Comparison of ENCODE assay signal across 33 cellular contexts in genomic region chr4:144975718-144976117, GRCh38.
DNase-seq lines count a peak whose midpoint lies in the region; ATAC-seq, FAIRE-seq and TF ChIP-seq lines count a peak whose summit lies in the region.
"Had no signal": no experiment of that assay in that cellular context is flagged by ENCODE, and none has a peak within 500 bp of the region (broad histone marks: within the 10 kb centered on the region; RNA-seq: fewer than 3 reads in every experiment).

No MANE protein-coding gene starts in this region.

- CTCF ChIA-PET in HCT116 (lab: Charles Lee): no interaction called here
- CTCF ChIA-PET in HEK293 (lab: Yijun Ruan, JAX): no interaction called here
- CTCF ChIA-PET in K562 (lab: Yijun Ruan, JAX; ENCODE audit: low intra/inter-chr PET ratio): no interaction called here

- in situ Hi-C loops in K562 (cut with MboI): no loop called here

- H3K79me2 ChIP-seq in HCT116 (ENCODE audit: insufficient read depth, low read length) (no peaks in the 10 kb centered on the region), K562 (ENCODE audit: control insufficient read depth, insufficient read depth, low read length) (no peaks in the 10 kb centered on the region)

- H4K20me1 ChIP-seq in HCT116 (ENCODE audit: insufficient read depth) (no peaks in the 10 kb centered on the region), K562 (replicated peaks; ENCODE audit: control insufficient read depth, insufficient read depth, low read length) (no peaks in the 10 kb centered on the region)
- H4K20me1 ChIP-seq: BLaER1; BLaER1 treated with 17β-estradiol and CSF1 and Interleukin-3, amounts not matched to agents 10 nM and 100 nM had no signal

- ATAC-seq in HCT116: no peak
- ATAC-seq in K562: no peak
- ATAC-seq in HG03175 (IDR thresholded peaks at IDR 0.05; ENCODE audit: unreplicated experiment): no peak
- no peak for ATAC-seq in HG03460 (IDR thresholded peaks at IDR 0.05; ENCODE audit: unreplicated experiment)
- ATAC-seq in GM18909 (IDR thresholded peaks at IDR 0.05; ENCODE audit: poor library complexity, unreplicated experiment): no peak
- ATAC-seq: A549; CD8-positive, alpha-beta T cell had no signal

- H3K4me3 ChIP-seq in HCT116 (replicated peaks in 1 of 2; ENCODE audit: low read depth in 1 of 2, low read length in 2 of 2) (no peak overlapping the region), HEK293 (ENCODE audit: low read depth, low read length) (no peak overlapping the region), K562 (no peak overlapping the region)
- H3K4me3 ChIP-seq: A549; BLaER1; BLaER1 treated with 17β-estradiol and CSF1 and Interleukin-3, amounts not matched to agents 10 nM and 100 nM had no signal

- no peaks in the 10 kb centered on the region for H3K9me2 ChIP-seq in HCT116 (ENCODE audit: insufficient read depth)

- no peak overlapping the region for H2AFZ ChIP-seq in HCT116 (ENCODE audit: low read depth, low read length, poor library complexity, severe bottlenecking)
- H2AFZ ChIP-seq in K562 (ENCODE audit: low read depth, low read length): no peak overlapping the region

- H3K4me1 ChIP-seq in HCT116 (ENCODE audit: control insufficient read depth in 1 of 2, insufficient read depth in 2 of 2, low read length in 2 of 2) (no peaks in the 10 kb centered on the region), HEK293 (ENCODE audit: control insufficient read depth, insufficient read depth, low read length) (no peaks in the 10 kb centered on the region), K562 (replicated peaks in 1 of 2; ENCODE audit: control insufficient read depth in 2 of 2, insufficient read depth in 2 of 2, low read length in 2 of 2) (no peaks in the 10 kb centered on the region)
- H3K4me1 ChIP-seq: A549, BE2C, Caco-2 had no signal

- no peaks in the 10 kb centered on the region for H3K9me1 ChIP-seq in K562 (ENCODE audit: control insufficient read depth, insufficient read depth, low read length)

- TF ChIP-seq EP300 in K562 (IDR thresholded peaks at IDR 0.05; ENCODE audit: low read length): no peak

- POLR2A ChIA-PET in HCT116 (lab: Charles Lee) (no interaction called here), HEK293 (lab: Yijun Ruan, JAX) (no interaction called here), K562 (lab: Yijun Ruan, JAX) (no interaction called here)

- peak; percentile 39 for FAIRE-seq in G401.6 (lab: Jason Lieb, UNC)
- FAIRE-seq in K562 (lab: Jason Lieb, UNC): no peak
- FAIRE-seq: A549, D721Med had no signal

- H3K27me3 ChIP-seq in HCT116 (ENCODE audit: insufficient read depth, low read length): no peaks in the 10 kb centered on the region
- H3K27me3 ChIP-seq in K562 (ENCODE audit: control insufficient read depth in 2 of 2, insufficient read depth in 2 of 2, low read length in 2 of 2): no peaks in the 10 kb centered on the region
- H3K27me3 ChIP-seq: BE2C; BLaER1; BLaER1 treated with 17β-estradiol and CSF1 and Interleukin-3, amounts not matched to agents 10 nM and 100 nM had no signal

- DNase-seq in HCT116 (ENCODE audit: low read depth, low spot score) (no peak), K562 (ENCODE audit: extremely low read depth in 1 of 4, low spot score in 3 of 4) (no peak), NCI-H187 (lab: John Stamatoyannopoulos, UW) (no peak)
- DNase-seq: 8988T; ACHN; AML-193; BE2C; C1 segment of cervical spinal cord; Caco-2; Calu3; CD4-positive, alpha-beta T cell; CD4-positive, CD25-positive, alpha-beta regulatory T cell; CD8-positive, alpha-beta memory T cell; CD8-positive, alpha-beta T cell; COR-L47; DMS 273 treated with DMSO at 0.1 percent for 48 hours; DMS153; DMS53; DMS79; DMS79 treated with DMSO at 0.1 percent for 48 hours; DND-41; EL had no signal

- H3K27ac ChIP-seq in HCT116 (ENCODE audit: low read depth, low read length) (no peak overlapping the region), HEK293 (ENCODE audit: extremely low read depth, low read depth, low read length) (no peak overlapping the region), K562 (ENCODE audit: extremely low read depth, low read depth, low read length) (no peak overlapping the region)
- H3K27ac ChIP-seq: 22Rv1; A549; BLaER1; BLaER1 treated with 17β-estradiol and CSF1 and Interleukin-3, amounts not matched to agents 10 nM and 100 nM; C4-2B had no signal

- TF ChIP-seq RAD21 in HCT116 (IDR thresholded peaks at IDR 0.05; ENCODE audit: low read depth) (no peak), K562 (CRISPR knock-in tag; conservative IDR thresholded peaks at IDR 0.05 in 1 of 2, IDR thresholded peaks at IDR 0.05 in 1 of 2) (no peak)

- RAD21 ChIA-PET in HCT116 (lab: Charles Lee; ENCODE audit: low non-redundant PET in 1 of 2, low total read pairs in 2 of 2, uncharacterized antibody in 2 of 2, unreplicated experiment in 2 of 2): no interaction called here

- H3K9ac ChIP-seq in HCT116 (ENCODE audit: low read length): no peak overlapping the region
- no peak overlapping the region for H3K9ac ChIP-seq in K562 (ENCODE audit: insufficient read depth in 1 of 2, low read depth in 2 of 2, low read length in 2 of 2)
- H3K9ac ChIP-seq: BLaER1; BLaER1 treated with 17β-estradiol and CSF1 and Interleukin-3, amounts not matched to agents 10 nM and 100 nM had no signal

- no peak for TF ChIP-seq CTCF in HCT116 (IDR thresholded peaks at IDR 0.05 in 2 of 3, conservative IDR thresholded peaks at IDR 0.05 in 1 of 3; ENCODE audit: borderline replicate concordance in 1 of 3, insufficient read depth in 1 of 3, low read depth in 2 of 3, low read length in 2 of 3)
- no peak for TF ChIP-seq CTCF in HEK293 (tag by site-specific recombination; IDR thresholded peaks at IDR 0.05)
- no peak for TF ChIP-seq CTCF in K562 (IDR thresholded peaks at IDR 0.05 in 2 of 3, conservative IDR thresholded peaks at IDR 0.05 in 1 of 3; ENCODE audit: insufficient read depth in 2 of 3, low read depth in 1 of 3, low read length in 3 of 3)

- H3K36me3 ChIP-seq in HCT116 (ENCODE audit: control insufficient read depth in 1 of 2, insufficient read depth in 2 of 2, low read length in 2 of 2) (no peaks in the 10 kb centered on the region), HEK293 (ENCODE audit: control insufficient read depth in 2 of 2, insufficient read depth in 1 of 2, low read length in 2 of 2) (no peaks in the 10 kb centered on the region), K562 (ENCODE audit: control insufficient read depth, insufficient read depth, low read length) (no peaks in the 10 kb centered on the region)
- H3K36me3 ChIP-seq: BE2C; BLaER1; BLaER1 treated with 17β-estradiol and CSF1 and Interleukin-3, amounts not matched to agents 10 nM and 100 nM had no signal

- WGBS in K562 (ENCODE audit: insufficient coverage, low coverage, missing lambda C conversion rate): 9% methylated on average over 2 of the region's 2 CpGs

- H3K4me2 ChIP-seq in HCT116 (ENCODE audit: low read length) (no peak overlapping the region), K562 (ENCODE audit: insufficient read depth, low read length) (no peak overlapping the region)
- H3K4me2 ChIP-seq: A549; BLaER1; BLaER1 treated with 17β-estradiol and CSF1 and Interleukin-3, amounts not matched to agents 10 nM and 100 nM had no signal

- intact Hi-C loops in HCT116 (cut with micrococcal nuclease) (no loop called here), K562 (cut with micrococcal nuclease) (no loop called here)

- H3K9me3 ChIP-seq in HCT116 (ENCODE audit: control insufficient read depth in 1 of 2, insufficient read depth in 1 of 2, low read depth in 1 of 2, low read length in 2 of 2): no peaks in the 10 kb centered on the region
- H3K9me3 ChIP-seq in HEK293 (ENCODE audit: control insufficient read depth, insufficient read depth, low read depth, low read length): no peaks in the 10 kb centered on the region
- H3K9me3 ChIP-seq in K562 (replicated peaks; ENCODE audit: control insufficient read depth, insufficient read depth, low read depth, low read length): no peaks in the 10 kb centered on the region
- H3K9me3 ChIP-seq: A549, BE2C had no signal

- TF ChIP-seq POLR2A in HCT116 (IDR thresholded peaks at IDR 0.05; ENCODE audit: borderline replicate concordance, extremely low read depth, insufficient read depth, insufficient read length) (no peak), K562 (conservative IDR thresholded peaks at IDR 0.05) (no peak)

- BruUV-seq in HCT116 (replicated peaks; lab: Mats Ljungman, UMichigan): no TSS peak
- no TSS peak for BruUV-seq in K562 (replicated peaks; lab: Mats Ljungman, UMichigan)

TF ChIP-seq in HCT116, 20 proteins besides CTCF, POLR2A, EP300 and RAD21:
- TF ChIP-seq CBX3 (IDR thresholded peaks at IDR 0.05; ENCODE audit: low read depth): 0 out of 2 replicates have a peak, but pooled peaks have one; percentile 14
- TF ChIP-seq ZFX (IDR thresholded peaks at IDR 0.05): no peak

TF ChIP-seq in HEK293, 187 proteins besides CTCF, POLR2A, EP300 and RAD21:
- peak; percentile 66; the same call in 1 of the 2 replicates for TF ChIP-seq ZNF184 (tag by site-specific recombination; IDR thresholded peaks at IDR 0.05)
- TF ChIP-seq ZNF292 (tag by site-specific recombination; IDR thresholded peaks at IDR 0.05; ENCODE audit: borderline replicate concordance, low read depth): no peak

TF ChIP-seq in K562, 482 proteins besides CTCF, POLR2A, EP300 and RAD21 (continues in another document):
- TF ChIP-seq ZFP1 (CRISPR knock-in tag; IDR thresholded peaks at IDR 0.05): peak; percentile 79
- TF ChIP-seq CREB5 (CRISPR knock-in tag; IDR thresholded peaks at IDR 0.05): no peak
- no peak for TF ChIP-seq CHD4 (IDR thresholded peaks at IDR 0.05; ENCODE audit: insufficient read depth, insufficient replicate concordance, low read depth, low read length, poor library complexity, severe bottlenecking)
- no peak for TF ChIP-seq ZNF280A (IDR thresholded peaks at IDR 0.05; ENCODE audit: low read depth, partially characterized antibody)
